ENCODE assay signal across 1 cellular context in genomic region chr4:83284161-83285021, GRCh38.
TF ChIP-seq lines count a peak whose summit lies in the region.

Gene COQ2 (minus strand): TSS chr4:83284798. CDS start chr4:83284764, 34 bp downstream.

TF ChIP-seq in K562, 482 proteins besides CTCF, POLR2A, EP300 and RAD21 (continued from another document):
- TF ChIP-seq HNRNPH1 (optimal IDR thresholded peaks at IDR 0.05; ENCODE audit: low read depth, low read length) = no peak
- TF ChIP-seq GATA2 (CRISPR knock-in tag; IDR thresholded peaks at IDR 0.05) = no peak
- no peak for TF ChIP-seq HDGF (IDR thresholded peaks at IDR 0.05)
